In genomic region chr14:103382375-103382774, GRCh38 we compare ENCODE assay signal across 14 cellular contexts. TPM values are rescaled to one million over a fixed set of nuclear protein-coding genes. Genes with fewer than 3 reads are reported as not detected.
DNase-seq lines count a peak whose midpoint lies in the region; ATAC-seq and TF ChIP-seq lines count a peak whose summit lies in the region.
"Had no signal": no experiment of that assay in that cellular context is flagged by ENCODE, and none has a peak within 500 bp of the region (broad histone marks: within the 10 kb centered on the region; RNA-seq: fewer than 3 reads in every experiment).

No MANE protein-coding gene starts in this region.

- H3K4me2 ChIP-seq in KMS-11 = peak overlapping the region; percentile 48; the same call in 1 of the 2 replicates

- ATAC-seq in foreskin keratinocyte (peak; percentile 69), GM21381 (IDR thresholded peaks at IDR 0.05; ENCODE audit: unreplicated experiment) (no peak), HG03439 (IDR thresholded peaks at IDR 0.05; ENCODE audit: unreplicated experiment) (no peak)

- H3K9ac ChIP-seq in KMS-11 (no peak overlapping the region), adipocyte (ENCODE audit: low read length) (no peak overlapping the region)

- peak; percentile 63 for DNase-seq in AG20443 (ENCODE audit: low spot score)
- peak; percentile 59 for DNase-seq in adipocyte (ENCODE audit: low read depth)
- DNase-seq in foreskin keratinocyte = peak; percentile 81 to 90
- DNase-seq in occipital lobe (lab: John Stamatoyannopoulos, UW) = no peak
- DNase-seq in NCI-H2107 treated with DMSO at 0.1 percent for 48 hours (lab: John Stamatoyannopoulos, UW; ENCODE audit: unreplicated experiment) = no peak
- DNase-seq: amygdala, MM.1S, naive B cell, NCI-H526 treated with DMSO at 0.1 percent for 48 hours, small intestine, uterus had no signal

- no peaks in the 10 kb centered on the region for H3K27me3 ChIP-seq in KMS-11 (ENCODE audit: insufficient read depth, low read depth)
- H3K27me3 ChIP-seq in adipocyte (replicated peaks; ENCODE audit: control insufficient read depth, insufficient read depth, low read length) = no peaks in the 10 kb centered on the region
- no peaks in the 10 kb centered on the region for H3K27me3 ChIP-seq in foreskin keratinocyte
- H3K27me3 ChIP-seq: uterus had no signal

- H3K4me1 ChIP-seq in KMS-11 (ENCODE audit: low read depth, poor library complexity, severe bottlenecking) = peaks cover 27% of the 10 kb centered on the region
- H3K4me1 ChIP-seq in adipocyte (ENCODE audit: control insufficient read depth, insufficient read depth, low read length) = peaks cover 13% of the 10 kb centered on the region
- H3K4me1 ChIP-seq in foreskin keratinocyte = peaks cover 6% of the 10 kb centered on the region

- peak overlapping the region; percentile 18; the same call in 1 of the 2 replicates for H2AFZ ChIP-seq in KMS-11 (ENCODE audit: low read depth)

- H3K9me3 ChIP-seq in adipocyte (ENCODE audit: control insufficient read depth, low read length) = no peaks in the 10 kb centered on the region
- H3K9me3 ChIP-seq: uterus had no signal

- H3K79me2 ChIP-seq in KMS-11 (ENCODE audit: insufficient read depth, low read depth) = peaks cover 21% of the 10 kb centered on the region

- H3K27ac ChIP-seq in KMS-11 (peak overlapping the region; percentile 13; the same call in 1 of the 2 replicates), foreskin keratinocyte (peak overlapping the region; percentile 53)
- H3K27ac ChIP-seq: uterus had no signal

- TF ChIP-seq CTCF in KMS-11 (conservative IDR thresholded peaks at IDR 0.05; ENCODE audit: low read depth, low read length) (no peak), foreskin keratinocyte (conservative IDR thresholded peaks at IDR 0.05) (no peak)

- no peak overlapping the region for H3K4me3 ChIP-seq in KMS-11 (IDR thresholded peaks at IDR 0.05; ENCODE audit: insufficient read depth, low read depth, low read length)
- H3K4me3 ChIP-seq in adipocyte (ENCODE audit: low read length) = no peak overlapping the region
- H3K4me3 ChIP-seq: uterus had no signal

- H3K36me3 ChIP-seq in KMS-11 (ENCODE audit: insufficient read depth) = no peaks in the 10 kb centered on the region
- no peaks in the 10 kb centered on the region for H3K36me3 ChIP-seq in adipocyte (ENCODE audit: control insufficient read depth, insufficient read depth, low read length, severe bottlenecking)
- H3K36me3 ChIP-seq: uterus had no signal

- H4K20me1 ChIP-seq in KMS-11 (ENCODE audit: insufficient read depth) = peaks cover 8% of the 10 kb centered on the region

RNA-seq across cellular contexts. Expression of gene MARK3, which starts 2.8 kb away (rescaled TPM):
- total RNA-seq in foreskin keratinocyte (77.7 and 89.3 TPM in 2 replicates), occipital lobe (146 TPM)
- polyA plus RNA-seq in foreskin keratinocyte = 52.9 and 60.1 TPM in 2 replicates

RNA-seq across cellular contexts. Expression of gene EIF5, which starts 48.3 kb away (rescaled TPM):
- total RNA-seq in foreskin keratinocyte (192 and 193 TPM in 2 replicates), occipital lobe (122 TPM)
- 73.6 and 83.6 TPM in 2 replicates for polyA plus RNA-seq in foreskin keratinocyte

Comparison
In these comparisons a context has a peak if more than half of its experiments do, and no peak if none do; other contexts are left out.
1. DNase-seq: peak in AG20443 (single experiment), adipocyte (single experiment) and foreskin keratinocyte (2 of 2); none in occipital lobe (single experiment) and NCI-H2107 treated with DMSO at 0.1 percent for 48 hours (single experiment).